Comparison of ENCODE assay signal across 8 cellular contexts in genomic region chrX:40266490-40267333, GRCh38.
DNase-seq lines count a peak whose midpoint lies in the region; ATAC-seq and TF ChIP-seq lines count a peak whose summit lies in the region.

No MANE protein-coding gene starts in this region.

- no peak overlapping the region for H3K27ac Mint-ChIP-seq in activated naive CD4-positive, alpha-beta T cell treated with anti-CD3 and anti-CD28 coated beads, Interleukin-2, amount 10 ng/mL, durations not matched to agents 7 days and 5 days

- no peaks in the 10 kb centered on the region for H3K27me3 ChIP-seq in RWPE2 (ENCODE audit: insufficient read depth, poor library complexity, severe bottlenecking)
- no peaks in the 10 kb centered on the region for H3K27me3 ChIP-seq in tibial nerve

- H3K27me3 Mint-ChIP-seq in activated naive CD4-positive, alpha-beta T cell treated with anti-CD3 and anti-CD28 coated beads, Interleukin-2, amount 10 ng/mL, durations not matched to agents 7 days and 5 days: peaks cover 19% of the 10 kb centered on the region

- DNase-seq in Daoy (ENCODE audit: low read depth) (peak; percentile 66), RWPE2 (ENCODE audit: low spot score) (peak; percentile 54), globus pallidus (ENCODE audit: low spot score) (peak; percentile 40), nucleus accumbens (lab: John Stamatoyannopoulos, UW) (peak in 51 of 56 donors; percentile 1 to 70 (median 35)), tibial nerve (ENCODE audit: low spot score in 2 of 2) (peak; percentile 26 to 29)
- DNase-seq in activated naive CD4-positive, alpha-beta T cell treated with anti-CD3 and anti-CD28 coated beads, Interleukin-2, amount 10 ng/mL, durations not matched to agents 7 days and 5 days: peak; percentile 69

- H3K9me3 ChIP-seq in RWPE2 (ENCODE audit: severe bottlenecking) (no peaks in the 10 kb centered on the region), tibial nerve (no peaks in the 10 kb centered on the region)

- H3K4me3 Mint-ChIP-seq in activated naive CD4-positive, alpha-beta T cell treated with anti-CD3 and anti-CD28 coated beads, Interleukin-2, amount 10 ng/mL, durations not matched to agents 7 days and 5 days: peak overlapping the region; percentile 70

- H3K9me3 Mint-ChIP-seq in activated naive CD4-positive, alpha-beta T cell treated with anti-CD3 and anti-CD28 coated beads, Interleukin-2, amount 10 ng/mL, durations not matched to agents 7 days and 5 days: no peaks in the 10 kb centered on the region

- H3K36me3 ChIP-seq in RWPE2 (ENCODE audit: low read depth): no peaks in the 10 kb centered on the region
- no peaks in the 10 kb centered on the region for H3K36me3 ChIP-seq in tibial nerve

- CTCF ChIA-PET in activated naive CD4-positive, alpha-beta T cell treated with anti-CD3 and anti-CD28 coated beads, Interleukin-2, amount 10 ng/mL, durations not matched to agents 7 days and 5 days (lab: Charles Lee): interaction anchor here (0.5 to 1.3 kb wide), 6 partner anchors 9 to 202 kb away, joined by 3 to 4 read pairs (median 3); no protein-coding TSS in a partner anchor

- no peaks in the 10 kb centered on the region for H3K36me3 Mint-ChIP-seq in activated naive CD4-positive, alpha-beta T cell treated with anti-CD3 and anti-CD28 coated beads, Interleukin-2, amount 10 ng/mL, durations not matched to agents 7 days and 5 days

- TF ChIP-seq POLR2A in tibial nerve (IDR thresholded peaks at IDR 0.05): no peak

- H3K4me1 ChIP-seq in RWPE2 (ENCODE audit: insufficient read depth, poor library complexity, severe bottlenecking) (no peaks in the 10 kb centered on the region), tibial nerve (peaks cover 0 to 32% (median 3%) of the 10 kb centered on the region in 4 donors)

- peak overlapping the region; percentile 41 for H3K4me3 ChIP-seq in RWPE2 (ENCODE audit: severe bottlenecking)
- peak overlapping the region; percentile 36 to 57 (median 47) for H3K4me3 ChIP-seq in tibial nerve

- peak; percentile 72 for TF ChIP-seq CTCF in RWPE2 (IDR thresholded peaks at IDR 0.05; ENCODE audit: poor library complexity, severe bottlenecking)
- peak; percentile 39 to 75 (median 63) for TF ChIP-seq CTCF in tibial nerve (IDR thresholded peaks at IDR 0.05)

- H3K27ac ChIP-seq in RWPE2 (ENCODE audit: poor library complexity, severe bottlenecking) (no peak overlapping the region), tibial nerve (peak overlapping the region; percentile 41 to 83 (median 74))

- ATAC-seq in RWPE2 (ENCODE audit: low read depth) (peak; percentile 84), HG03039 (IDR thresholded peaks at IDR 0.05; ENCODE audit: unreplicated experiment) (no peak)

- TF ChIP-seq RAD21 in Ishikawa (IDR thresholded peaks at IDR 0.05; ENCODE audit: low read depth): peak; percentile 76

- TF ChIP-seq EP300 in Ishikawa (IDR thresholded peaks at IDR 0.05; ENCODE audit: borderline replicate concordance) (no peak), tibial nerve (IDR thresholded peaks at IDR 0.05) (peak in 1 of 2 donors; percentile 31)

- H3K4me1 Mint-ChIP-seq in activated naive CD4-positive, alpha-beta T cell treated with anti-CD3 and anti-CD28 coated beads, Interleukin-2, amount 10 ng/mL, durations not matched to agents 7 days and 5 days: peaks cover 16% of the 10 kb centered on the region

- 9 to 13% methylated on average over 13 to 39 of the region's 42 CpGs for WGBS in tibial nerve, 2 donors

TF ChIP-seq in Ishikawa, 13 proteins besides CTCF, POLR2A, EP300 and RAD21:
- no peak for TF ChIP-seq YY1 (IDR thresholded peaks at IDR 0.05; ENCODE audit: low read depth)
- TF ChIP-seq REST (IDR thresholded peaks at IDR 0.05; ENCODE audit: low read depth): no peak
- TF ChIP-seq TEAD4 (IDR thresholded peaks at IDR 0.05): no peak
- no peak for TF ChIP-seq NFIC (IDR thresholded peaks at IDR 0.05)
- no peak; the same call in 1 of the 2 replicates for TF ChIP-seq MAX (IDR thresholded peaks at IDR 0.05)
- no peak for TF ChIP-seq FOXM1 (IDR thresholded peaks at IDR 0.05; ENCODE audit: borderline replicate concordance, low read depth)
- no peak for TF ChIP-seq CEBPB (IDR thresholded peaks at IDR 0.05)
- TF ChIP-seq EGR1 (IDR thresholded peaks at IDR 0.05): no peak
- TF ChIP-seq TAF1 (IDR thresholded peaks at IDR 0.05; ENCODE audit: low read depth): no peak
- no peak for TF ChIP-seq TCF12 (IDR thresholded peaks at IDR 0.05; ENCODE audit: low read depth)
